In genomic region chr9:123074627-123075026, GRCh38 we compare ENCODE assay signal across 24 cellular contexts. TPM values are rescaled to one million over a fixed set of nuclear protein-coding genes. Genes with fewer than 3 reads are reported as not detected.
DNase-seq lines count a peak whose midpoint lies in the region; ATAC-seq and TF ChIP-seq lines count a peak whose summit lies in the region.
"Had no signal": no experiment of that assay in that cellular context is flagged by ENCODE, and none has a peak within 500 bp of the region (broad histone marks: within the 10 kb centered on the region; RNA-seq: fewer than 3 reads in every experiment).

No MANE protein-coding gene starts in this region.

- no peak overlapping the region for H3K56ac ChIP-seq in H9 (ENCODE audit: insufficient read length, low read depth, low read length)

- H2BK15ac ChIP-seq in H9 (ENCODE audit: low read depth, low read length), result no peak overlapping the region

- H2BK5ac ChIP-seq in H9 (ENCODE audit: insufficient read length, low read length), result no peak overlapping the region

- no peak overlapping the region for H4K5ac ChIP-seq in H9 (ENCODE audit: insufficient read length, low read depth, low read length)

- peak overlapping the region in 1 of 2 experiments; percentile 38; a peak in 2 of 5 replicates for H3K4me3 Mint-ChIP-seq in H9
- H3K4me3 Mint-ChIP-seq: activated T-cell treated with anti-CD3 and anti-CD28 coated beads, Interleukin-2, amount 50 U/mL, for 24 hours; CD14-positive monocyte; dendritic cell treated with granulocyte-macrophage colony-stimulating factor and Interleukin-4, amounts not matched to agents 40 ng/mL and 50 ng/mL, for 4 days; stimulated activated naive B cell treated with anti-CD40 and anti-IgM and Interleukin-4, amounts not matched to agents 10 μg/mL and 1 μg/mL and 100 μg/mL, for 72 hours had no signal

- no peak overlapping the region for H3K4me3 ChIP-seq in WERI-Rb-1 (ENCODE audit: low read depth, low read length)
- no peak overlapping the region for H3K4me3 ChIP-seq in lower lobe of right lung
- H3K4me3 ChIP-seq in thoracic aorta, result peak overlapping the region; percentile 40
- H3K4me3 ChIP-seq: PC-9, smooth muscle cell had no signal

- peaks cover 31% of the 10 kb centered on the region for H3K36me3 ChIP-seq in WERI-Rb-1
- peaks cover 91% of the 10 kb centered on the region for H3K36me3 ChIP-seq in lower lobe of right lung
- H3K36me3 ChIP-seq in thoracic aorta, result peaks cover 10% of the 10 kb centered on the region

- H3K4ac ChIP-seq in H9 (ENCODE audit: low read depth, low read length), result no peak overlapping the region

- no peak overlapping the region for H3K23ac ChIP-seq in H9 (ENCODE audit: insufficient read length, low read depth, low read length)

- no peaks in the 10 kb centered on the region for H3K9me3 Mint-ChIP-seq in H9
- H3K9me3 Mint-ChIP-seq: activated T-cell treated with anti-CD3 and anti-CD28 coated beads, Interleukin-2, amount 50 U/mL, for 24 hours; CD14-positive monocyte; dendritic cell treated with granulocyte-macrophage colony-stimulating factor and Interleukin-4, amounts not matched to agents 40 ng/mL and 50 ng/mL, for 4 days; IgD-negative memory B cell; stimulated activated naive B cell treated with anti-CD40 and anti-IgM and Interleukin-4, amounts not matched to agents 10 μg/mL and 1 μg/mL and 100 μg/mL, for 72 hours had no signal

- DNase-seq in H9 (no peak), WERI-Rb-1 (no peak), lower lobe of right lung (no peak), thoracic aorta (ENCODE audit: low spot score) (no peak), NCI-H2107 treated with DMSO at 0.1 percent for 48 hours (lab: John Stamatoyannopoulos, UW; ENCODE audit: unreplicated experiment) (no peak), cerebellar nuclear complex (lab: John Stamatoyannopoulos, UW) (no peak)
- no peak for DNase-seq in stimulated activated CD4-positive, alpha-beta T cell treated with anti-CD3 and anti-CD28 coated beads, Interleukin-4, amount 100 ng/mL, for 1 hour
- no peak for DNase-seq in activated naive CD4-positive, alpha-beta T cell treated with anti-CD3 and anti-CD28 coated beads, Interleukin-2, amount 50 U/mL, for 16 hours
- DNase-seq: activated CD4-positive, alpha-beta T cell treated with anti-CD3 and anti-CD28 coated beads for 4 hours; activated gamma-delta T cell treated with Interleukin-2 at 50 U/mL for 16 hours; activated T-cell treated with anti-CD3 and anti-CD28 coated beads, Interleukin-2, amount 50 U/mL, for 24 hours; NCI-H2081 treated with DMSO at 0.1 percent for 48 hours; NK-92 treated with Interleukin-12 subunit alpha and Interleukin-12 subunit beta, amount 100 ng/mL, for 24 hours; PC-9; SHP77; stimulated activated CD4-positive, alpha-beta T cell treated with anti-CD3 and anti-CD28 coated beads, Interleukin-4, amount 100 ng/mL, for 24 hours; stimulated activated naive B cell treated with anti-CD40 and anti-IgM and Interleukin-4, amounts not matched to agents 10 μg/mL and 1 μg/mL and 100 μg/mL, for 72 hours; T-helper 1 cell had no signal

- intact Hi-C loops in lower lobe of right lung (cut with DNase I), result no loop called here

- H3K27me3 Mint-ChIP-seq in H9 (ENCODE audit: low read depth), result no peaks in the 10 kb centered on the region
- H3K27me3 Mint-ChIP-seq: activated T-cell treated with anti-CD3 and anti-CD28 coated beads, Interleukin-2, amount 50 U/mL, for 24 hours; dendritic cell treated with granulocyte-macrophage colony-stimulating factor and Interleukin-4, amounts not matched to agents 40 ng/mL and 50 ng/mL, for 4 days; IgD-negative memory B cell; stimulated activated naive B cell treated with anti-CD40 and anti-IgM and Interleukin-4, amounts not matched to agents 10 μg/mL and 1 μg/mL and 100 μg/mL, for 72 hours had no signal

- H4K91ac ChIP-seq in H9 (ENCODE audit: insufficient read length, low read depth, low read length), result no peak overlapping the region

- H3K9me3 ChIP-seq in H9 (ENCODE audit: control insufficient read depth, low read depth, low read length) (no peaks in the 10 kb centered on the region), WERI-Rb-1 (ENCODE audit: severe bottlenecking) (no peaks in the 10 kb centered on the region), lower lobe of right lung (no peaks in the 10 kb centered on the region), thoracic aorta (no peaks in the 10 kb centered on the region)
- H3K9me3 ChIP-seq: neutrophil had no signal

- H2BK12ac ChIP-seq in H9 (ENCODE audit: insufficient read length, low read depth, low read length), result no peak overlapping the region

- H3K27me3 ChIP-seq in H9 (ENCODE audit: insufficient read depth, low read length), result no peaks in the 10 kb centered on the region
- no peaks in the 10 kb centered on the region for H3K27me3 ChIP-seq in WERI-Rb-1 (ENCODE audit: insufficient read depth, low read depth, severe bottlenecking)
- H3K27me3 ChIP-seq in lower lobe of right lung (ENCODE audit: low read depth), result no peaks in the 10 kb centered on the region
- no peaks in the 10 kb centered on the region for H3K27me3 ChIP-seq in thoracic aorta (replicated peaks; ENCODE audit: insufficient read depth)
- H3K27me3 ChIP-seq: neutrophil had no signal

- H3K36me3 Mint-ChIP-seq in H9 (ENCODE audit: insufficient read depth in 1 of 3, low read depth in 3 of 3), result peaks cover 9 to 44% (median 38%) of the 10 kb centered on the region in 3 experiments; a peak in 6 of 7 replicates

- no CpG with 5 or more reads among the region's 3 CpGs for WGBS in H9 (ENCODE audit: extremely low coverage, insufficient read length, low lambda C conversion rate)

- H3K4me2 ChIP-seq in H9 (ENCODE audit: insufficient read depth, insufficient read length, low read length), result no peak overlapping the region
- H3K4me2 ChIP-seq: PC-9 had no signal

- no peak overlapping the region for H4K8ac ChIP-seq in H9 (replicated peaks; ENCODE audit: insufficient read length, low read depth, low read length)

- H3K27ac Mint-ChIP-seq in H9, result peak overlapping the region in 2 of 3 experiments; percentile 77 to 86; a peak in 4 of 7 replicates
- H3K27ac Mint-ChIP-seq: activated T-cell treated with anti-CD3 and anti-CD28 coated beads, Interleukin-2, amount 50 U/mL, for 24 hours; CD14-positive monocyte; dendritic cell treated with granulocyte-macrophage colony-stimulating factor and Interleukin-4, amounts not matched to agents 40 ng/mL and 50 ng/mL, for 4 days; IgD-negative memory B cell; stimulated activated naive B cell treated with anti-CD40 and anti-IgM and Interleukin-4, amounts not matched to agents 10 μg/mL and 1 μg/mL and 100 μg/mL, for 72 hours had no signal

- no peak overlapping the region for H3K18ac ChIP-seq in H9 (ENCODE audit: insufficient read length, low read depth, low read length)

- no peak overlapping the region for H2AFZ ChIP-seq in H9 (ENCODE audit: low read length)
- H2AFZ ChIP-seq: PC-9 had no signal

- H3K79me1 ChIP-seq in H9 (ENCODE audit: insufficient read depth, low read depth, low read length, poor library complexity, severe bottlenecking), result no peaks in the 10 kb centered on the region

- no peak overlapping the region for H2AK5ac ChIP-seq in H9 (ENCODE audit: insufficient read length, low read length)

- H4K20me1 ChIP-seq in H9 (ENCODE audit: control insufficient read depth, insufficient read depth, insufficient read length), result no peaks in the 10 kb centered on the region

- ATAC-seq in lower lobe of right lung (no peak), thoracic aorta (ENCODE audit: insufficient number of reproducible peaks, low FRiP score, low read depth) (no peak)
- ATAC-seq: stimulated activated naive B cell treated with anti-CD40 and anti-IgM and Interleukin-4, amounts not matched to agents 10 μg/mL and 1 μg/mL and 100 μg/mL, for 72 hours had no signal

- peaks cover 11% of the 10 kb centered on the region; the same call in 1 of the 2 replicates for H3K4me1 ChIP-seq in H9 (ENCODE audit: insufficient read depth, low read length)
- peaks cover 20% of the 10 kb centered on the region for H3K4me1 ChIP-seq in lower lobe of right lung
- peaks cover 24 to 76% of the 10 kb centered on the region in 2 donors for H3K4me1 ChIP-seq in thoracic aorta (ENCODE audit: control insufficient read depth in 1 of 2, low read depth in 2 of 2)

- no peak overlapping the region for H3K9ac ChIP-seq in H9 (ENCODE audit: extremely low read depth, insufficient read length, low read length)

- H3K27ac ChIP-seq in H9 (ENCODE audit: insufficient read length, low read depth, low read length), result no peak overlapping the region
- 0 out of 2 replicates have a peak overlapping the region, but pooled peaks have one; percentile 2 for H3K27ac ChIP-seq in WERI-Rb-1
- H3K27ac ChIP-seq in lower lobe of right lung, result peak overlapping the region; percentile 32
- peak overlapping the region; percentile 60 to 68 for H3K27ac ChIP-seq in thoracic aorta
- H3K27ac ChIP-seq: neutrophil, PC-9 had no signal

- H3T11ph ChIP-seq in H9 (ENCODE audit: low read length), result no peak overlapping the region

- peaks cover 49 to 57% of the 10 kb centered on the region in 2 experiments for H3K4me1 Mint-ChIP-seq in H9
- H3K4me1 Mint-ChIP-seq: CD14-positive monocyte had no signal

- no peak overlapping the region for H2BK120ac ChIP-seq in H9 (ENCODE audit: low read depth, low read length, poor library complexity, severe bottlenecking)

- H3K14ac ChIP-seq in H9 (ENCODE audit: insufficient read depth, low read length), result no peak overlapping the region

- H3K23me2 ChIP-seq in H9 (ENCODE audit: insufficient read length, low read depth, low read length, poor library complexity, severe bottlenecking), result no peaks in the 10 kb centered on the region

- no peaks in the 10 kb centered on the region for H3K79me2 ChIP-seq in H9 (ENCODE audit: insufficient read depth, low read length)

- TF ChIP-seq CTCF in H9 (conservative IDR thresholded peaks at IDR 0.05) (no peak), WERI-Rb-1 (IDR thresholded peaks at IDR 0.05; ENCODE audit: low read depth, low read length) (no peak), lower lobe of right lung (IDR thresholded peaks at IDR 0.05) (no peak), thoracic aorta (IDR thresholded peaks at IDR 0.05) (no peak)

- H2BK20ac ChIP-seq in H9 (ENCODE audit: low read depth, low read length, poor library complexity, severe bottlenecking), result no peak overlapping the region

RNA-seq across cellular contexts. Expression of gene GPR21, which starts 41.2 kb away (rescaled TPM):
- total RNA-seq in H9 (2021) (0.87 and 1.0 TPM in 2 replicates), lower lobe of right lung (2.2 TPM), thoracic aorta (1 to 10 TPM in 1 of 2 donors, not detected in 1; 6.4 TPM)
- total RNA-seq: M059J had no signal
